In the genomic region with DNA sequence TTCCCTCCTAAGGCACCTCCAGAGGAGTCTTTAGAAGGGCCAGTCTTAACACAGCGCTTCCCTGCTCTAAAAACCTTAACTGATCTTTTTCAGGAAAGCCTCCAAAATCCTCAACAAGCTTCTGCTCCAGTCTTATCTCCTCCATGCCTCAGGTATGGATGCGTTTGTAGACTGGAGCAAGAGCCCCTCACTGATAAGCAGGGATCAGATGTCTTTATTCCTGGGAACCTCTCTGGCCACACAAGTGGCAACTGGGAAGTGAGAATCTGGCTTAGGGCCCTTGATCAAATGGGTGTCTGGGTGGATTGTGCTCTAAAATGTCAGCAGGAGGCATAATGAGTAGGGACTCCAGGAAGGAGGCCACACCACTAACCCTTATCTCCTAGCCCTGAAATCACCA, we compare ENCODE assay signal across 7 cellular contexts. TPM values are rescaled to one million over a fixed set of nuclear protein-coding genes. Genes with fewer than 3 reads are reported as not detected.
A peak's percentile ranks its signal among the peaks of the same experiment; 100 is the strongest.
DNase-seq lines count a peak whose midpoint lies in the region; ATAC-seq and TF ChIP-seq lines count a peak whose summit lies in the region.

No MANE protein-coding gene starts in this region.

- H3K36me3 Mint-ChIP-seq in chondrocyte (ENCODE audit: low read depth) = no peaks in the 10 kb centered on the region
- no peaks in the 10 kb centered on the region for H3K36me3 Mint-ChIP-seq in osteocyte (ENCODE audit: unreplicated experiment)

- no peak for ATAC-seq in HG02678 (IDR thresholded peaks at IDR 0.05; ENCODE audit: unreplicated experiment)

- H3K4me1 Mint-ChIP-seq in chondrocyte (ENCODE audit: low read depth) (peaks cover 19% of the 10 kb centered on the region), osteocyte (ENCODE audit: unreplicated experiment) (peaks cover 18% of the 10 kb centered on the region)

- TF ChIP-seq CTCF in chondrocyte (IDR thresholded peaks at IDR 0.05) = no peak
- no peak for TF ChIP-seq CTCF in osteocyte (IDR thresholded peaks at IDR 0.05)

- H3K4me3 Mint-ChIP-seq in chondrocyte (ENCODE audit: unreplicated experiment) (peak overlapping the region; percentile 78), osteocyte (ENCODE audit: unreplicated experiment) (peak overlapping the region; percentile 80)

- H3K9me3 Mint-ChIP-seq in chondrocyte (ENCODE audit: low read depth) = no peaks in the 10 kb centered on the region
- H3K9me3 Mint-ChIP-seq in osteocyte (ENCODE audit: unreplicated experiment) = no peaks in the 10 kb centered on the region

- no peak overlapping the region for H3K27ac Mint-ChIP-seq in chondrocyte (ENCODE audit: unreplicated experiment)
- peak overlapping the region; percentile 44 for H3K27ac Mint-ChIP-seq in osteocyte (ENCODE audit: unreplicated experiment)

- H3K27me3 Mint-ChIP-seq in chondrocyte (ENCODE audit: low read depth) (no peaks in the 10 kb centered on the region), osteocyte (ENCODE audit: unreplicated experiment) (no peaks in the 10 kb centered on the region)

- DNase-seq in ELF-1 (ENCODE audit: low read depth, low spot score) (peak; percentile 75), NCI-H1105 (lab: John Stamatoyannopoulos, UW) (peak; percentile 42), chondrocyte (ENCODE audit: low spot score) (no peak), osteocyte (ENCODE audit: extremely low spot score, unreplicated experiment) (no peak), NCI-H524 treated with DMSO at 0.1 percent for 48 hours (lab: John Stamatoyannopoulos, UW) (no peak), iPS-NIHi11 (ENCODE audit: low spot score) (no peak)

RNA-seq across cellular contexts. Expression of a gene that starts 1.4 kb away (rescaled TPM):
- 11.8 to 13.2 TPM (median 12.7 TPM) in 3 replicates for total RNA-seq in chondrocyte
- total RNA-seq in osteocyte = 10.7 and 11.5 TPM in 2 replicates

Comparison
In these comparisons a context has a peak if more than half of its experiments do, and no peak if none do; other contexts are left out.
1. DNase-seq: peak in ELF-1 (single experiment) and NCI-H1105 (single experiment); none in chondrocyte (single experiment), osteocyte (single experiment), NCI-H524 treated with DMSO at 0.1 percent for 48 hours (single experiment) and iPS-NIHi11 (single experiment).